Comparison of ENCODE assay signal across 8 cellular contexts in the genomic region with DNA sequence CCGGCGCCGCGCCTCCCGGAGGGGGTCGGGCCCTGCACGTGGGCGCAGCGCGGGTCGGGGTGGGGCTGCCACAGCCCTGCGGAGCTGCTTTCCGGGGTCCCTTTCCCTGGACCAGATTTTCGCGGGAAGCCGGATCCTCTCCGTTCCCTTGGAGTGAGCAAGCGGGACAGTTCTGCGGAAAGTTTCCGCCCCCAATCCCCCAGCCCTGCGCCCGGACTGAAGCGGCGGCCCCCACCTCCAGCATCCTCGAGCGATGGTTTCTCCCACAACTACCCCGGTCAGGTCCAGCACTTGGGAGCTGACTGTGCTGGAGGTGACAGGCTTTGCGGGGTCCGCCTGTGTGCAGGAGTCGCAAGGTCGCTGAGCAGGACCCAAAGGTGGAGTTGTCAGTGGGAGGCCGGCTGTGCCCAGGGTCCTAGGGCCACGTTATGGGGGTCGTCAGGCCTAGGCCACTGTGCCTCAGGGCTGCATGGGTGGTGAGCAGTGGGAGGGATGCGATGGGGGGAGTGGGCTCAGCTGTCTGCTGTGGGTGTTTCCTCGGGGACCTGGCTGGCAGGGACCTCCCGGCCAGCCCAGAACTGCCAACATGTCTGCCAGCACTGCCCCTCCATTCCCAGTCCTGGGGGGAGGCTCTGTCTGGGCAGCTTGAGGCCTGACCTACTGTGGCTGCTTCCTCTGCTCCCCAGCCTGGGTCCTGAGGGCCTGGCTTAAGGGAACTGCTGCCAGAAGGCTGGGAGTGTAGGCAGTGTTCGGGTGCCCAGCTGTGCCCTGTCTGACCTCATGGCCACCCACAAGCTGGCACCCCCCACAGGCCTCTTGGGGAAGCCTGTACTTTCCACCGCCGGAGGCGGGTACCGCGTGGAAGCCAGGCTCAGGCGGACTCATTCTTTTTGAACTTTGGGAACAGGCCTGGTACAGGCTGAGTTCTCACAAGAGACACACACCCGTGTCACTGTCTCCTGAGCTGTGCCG. TPM values are rescaled to one million over a fixed set of nuclear protein-coding genes. Genes with fewer than 3 reads are reported as not detected.
DNase-seq lines count a peak whose midpoint lies in the region; ATAC-seq and TF ChIP-seq lines count a peak whose summit lies in the region.

No MANE protein-coding gene starts in this region.

- DNase-seq in HT-29 (ENCODE audit: low spot score): peak; percentile 58
- DNase-seq in activated CD8-positive, alpha-beta memory T cell treated with anti-CD3 and anti-CD28 coated beads, Interleukin-2, amount 10 ng/mL, durations not matched to agents 7 days and 5 days: peak; percentile 50
- DNase-seq in foreskin fibroblast: peak; percentile 54 to 81
- DNase-seq in natural killer cell treated with Interleukin-12 subunit alpha and Interleukin-12 subunit beta and Interleukin-15 and Interleukin-18, amount 100 ng/mL, for 72 hours (ENCODE audit: low spot score): peak; percentile 66
- DNase-seq in T-helper 9 cell: no peak

- H3K9me3 ChIP-seq in BLaER1: no peaks in the 10 kb centered on the region

- H3K4me1 ChIP-seq in BLaER1: peaks cover 71% of the 10 kb centered on the region

- TF ChIP-seq CTCF in foreskin fibroblast (IDR thresholded peaks at IDR 0.05; ENCODE audit: low read depth, low read length): no peak

- peak overlapping the region; percentile 97 for H3K4me2 ChIP-seq in BLaER1

- H3K27me3 Mint-ChIP-seq in activated CD8-positive, alpha-beta memory T cell treated with anti-CD3 and anti-CD28 coated beads, Interleukin-2, amount 10 ng/mL, durations not matched to agents 7 days and 5 days: no peaks in the 10 kb centered on the region
- H3K27me3 Mint-ChIP-seq in natural killer cell treated with Interleukin-12 subunit alpha and Interleukin-12 subunit beta and Interleukin-15 and Interleukin-18, amount 100 ng/mL, for 72 hours: no peaks in the 10 kb centered on the region

- H3K9me3 Mint-ChIP-seq in activated CD8-positive, alpha-beta memory T cell treated with anti-CD3 and anti-CD28 coated beads, Interleukin-2, amount 10 ng/mL, durations not matched to agents 7 days and 5 days (ENCODE audit: low read depth): no peaks in the 10 kb centered on the region
- peaks cover 4% of the 10 kb centered on the region for H3K9me3 Mint-ChIP-seq in natural killer cell treated with Interleukin-12 subunit alpha and Interleukin-12 subunit beta and Interleukin-15 and Interleukin-18, amount 100 ng/mL, for 72 hours

- peaks cover 46% of the 10 kb centered on the region for H3K4me1 Mint-ChIP-seq in activated CD8-positive, alpha-beta memory T cell treated with anti-CD3 and anti-CD28 coated beads, Interleukin-2, amount 10 ng/mL, durations not matched to agents 7 days and 5 days
- H3K4me1 Mint-ChIP-seq in natural killer cell treated with Interleukin-12 subunit alpha and Interleukin-12 subunit beta and Interleukin-15 and Interleukin-18, amount 100 ng/mL, for 72 hours (ENCODE audit: low read depth in 2 of 2): peaks cover 40 to 46% of the 10 kb centered on the region in 2 donors

- peak overlapping the region; percentile 94 for H3K27ac ChIP-seq in BLaER1

- peak overlapping the region; percentile 69 for H3K4me3 Mint-ChIP-seq in activated CD8-positive, alpha-beta memory T cell treated with anti-CD3 and anti-CD28 coated beads, Interleukin-2, amount 10 ng/mL, durations not matched to agents 7 days and 5 days
- H3K4me3 Mint-ChIP-seq in natural killer cell treated with Interleukin-12 subunit alpha and Interleukin-12 subunit beta and Interleukin-15 and Interleukin-18, amount 100 ng/mL, for 72 hours: peak overlapping the region; percentile 76

- H3K4me3 ChIP-seq in BLaER1: peak overlapping the region; percentile 85
- H3K4me3 ChIP-seq in foreskin fibroblast (ENCODE audit: low read depth in 1 of 2, low read length in 2 of 2): peak overlapping the region; percentile 73 to 77

- H3K9ac ChIP-seq in BLaER1: peak overlapping the region; percentile 92

- ATAC-seq in GM19395 (IDR thresholded peaks at IDR 0.05; ENCODE audit: unreplicated experiment): peak; percentile 29
- peak; percentile 20 for ATAC-seq in activated CD8-positive, alpha-beta memory T cell treated with anti-CD3 and anti-CD28 coated beads, Interleukin-2, amount 10 ng/mL, durations not matched to agents 7 days and 5 days
- ATAC-seq in natural killer cell treated with Interleukin-12 subunit alpha and Interleukin-12 subunit beta and Interleukin-15 and Interleukin-18, amount 100 ng/mL, for 72 hours: peak; percentile 0 to 10
- no peak for ATAC-seq in GM18519 (IDR thresholded peaks at IDR 0.05; ENCODE audit: low FRiP score, unreplicated experiment)

- CTCF ChIA-PET in activated CD8-positive, alpha-beta memory T cell treated with anti-CD3 and anti-CD28 coated beads, Interleukin-2, amount 10 ng/mL, durations not matched to agents 7 days and 5 days (lab: Charles Lee): interaction anchor here (1.1 to 3.7 kb wide), 4 partner anchors 27 to 124 kb away, joined by 4 to 14 read pairs (median 8); no protein-coding TSS in a partner anchor

- peaks cover 12% of the 10 kb centered on the region; the same call in 1 of the 2 replicates for H3K36me3 ChIP-seq in BLaER1

- H3K27ac Mint-ChIP-seq in activated CD8-positive, alpha-beta memory T cell treated with anti-CD3 and anti-CD28 coated beads, Interleukin-2, amount 10 ng/mL, durations not matched to agents 7 days and 5 days: peak overlapping the region; percentile 68
- peak overlapping the region; percentile 44 to 59 for H3K27ac Mint-ChIP-seq in natural killer cell treated with Interleukin-12 subunit alpha and Interleukin-12 subunit beta and Interleukin-15 and Interleukin-18, amount 100 ng/mL, for 72 hours

- peaks cover 15% of the 10 kb centered on the region for H3K36me3 Mint-ChIP-seq in activated CD8-positive, alpha-beta memory T cell treated with anti-CD3 and anti-CD28 coated beads, Interleukin-2, amount 10 ng/mL, durations not matched to agents 7 days and 5 days
- H3K36me3 Mint-ChIP-seq in natural killer cell treated with Interleukin-12 subunit alpha and Interleukin-12 subunit beta and Interleukin-15 and Interleukin-18, amount 100 ng/mL, for 72 hours: peaks cover 5% of the 10 kb centered on the region

- no peaks in the 10 kb centered on the region for H3K27me3 ChIP-seq in BLaER1

- peaks cover 16% of the 10 kb centered on the region; the same call in 1 of the 2 replicates for H4K20me1 ChIP-seq in BLaER1

RNA-seq across cellular contexts. Expression of a gene that starts 0.7 kb away (rescaled TPM):
- 140 and 158 TPM in 2 replicates for total RNA-seq in HT-29 (2014; rRNA removed; shearing (Covaris generic))
- 10 to 100 TPM in 1 of 2 experiments, 1 to 10 TPM in 1; 8.8 to 11.5 TPM for total RNA-seq in activated CD8-positive, alpha-beta memory T cell treated with anti-CD3 and anti-CD28 coated beads, Interleukin-2, amount 10 ng/mL, durations not matched to agents 7 days and 5 days
- 10 to 100 TPM; 60.4 to 60.9 TPM for total RNA-seq in natural killer cell treated with Interleukin-12 subunit alpha and Interleukin-12 subunit beta and Interleukin-15 and Interleukin-18, amount 100 ng/mL, for 72 hours

RNA-seq across cellular contexts. Expression of a gene that starts 52.4 kb away (rescaled TPM):
- total RNA-seq in HT-29 (2014; rRNA removed; shearing (Covaris generic)): 51.0 and 63.2 TPM in 2 replicates
- total RNA-seq in activated CD8-positive, alpha-beta memory T cell treated with anti-CD3 and anti-CD28 coated beads, Interleukin-2, amount 10 ng/mL, durations not matched to agents 7 days and 5 days: 10 to 100 TPM; 40.6 to 41.9 TPM
- 10 to 100 TPM; 32.8 to 46.7 TPM for total RNA-seq in natural killer cell treated with Interleukin-12 subunit alpha and Interleukin-12 subunit beta and Interleukin-15 and Interleukin-18, amount 100 ng/mL, for 72 hours

Comparison
In these comparisons a context has a peak if more than half of its experiments do, and no peak if none do; other contexts are left out.
1. RNA of a gene that starts 0.7 kb away (total RNA-seq): 140 to 158 TPM in HT-29 and 60.4 to 60.9 TPM in natural killer cell treated with Interleukin-12 subunit alpha and Interleukin-12 subunit beta and Interleukin-15 and Interleukin-18, amount 100 ng/mL, for 72 hours; 8.8 to 11.5 TPM in activated CD8-positive, alpha-beta memory T cell treated with anti-CD3 and anti-CD28 coated beads, Interleukin-2, amount 10 ng/mL, durations not matched to agents 7 days and 5 days; every median in the first group is over 4 times any median in the second.